In the genomic region with DNA sequence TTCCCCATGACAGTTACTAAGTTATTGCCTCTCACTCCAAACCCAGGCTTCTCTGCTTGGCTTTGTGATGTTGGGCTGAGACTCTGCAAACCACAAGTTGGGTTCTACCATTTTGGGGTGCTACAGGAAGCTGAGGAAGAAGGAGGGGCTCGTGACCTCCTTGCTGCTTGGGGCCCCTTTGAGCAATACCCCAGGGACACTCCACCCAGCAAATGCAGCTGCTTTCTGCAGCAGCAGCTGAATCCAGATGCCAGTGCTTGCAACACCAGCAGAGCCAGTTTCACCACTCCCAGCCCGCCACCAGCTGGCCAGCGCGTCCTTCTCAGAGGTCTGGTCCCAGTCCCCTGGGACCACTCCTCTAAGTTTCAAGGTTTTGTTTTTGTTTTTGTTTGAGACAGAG, we compare ENCODE assay signal across 12 cellular contexts. TPM values are rescaled to one million over a fixed set of nuclear protein-coding genes. Genes with fewer than 3 reads are reported as not detected.
A peak's percentile ranks its signal among the peaks of the same experiment; 100 is the strongest.
DNase-seq lines count a peak whose midpoint lies in the region; ATAC-seq, FAIRE-seq and TF ChIP-seq lines count a peak whose summit lies in the region.
"Had no signal": no experiment of that assay in that cellular context is flagged by ENCODE, and none has a peak within 500 bp of the region (broad histone marks: within the 10 kb centered on the region; RNA-seq: fewer than 3 reads in every experiment).

No MANE protein-coding gene starts in this region.

- peak; percentile 51 for ATAC-seq in GM21515 (IDR thresholded peaks at IDR 0.05; ENCODE audit: unreplicated experiment)
- peak in 2 of 4 donors; percentile 43 to 45 for ATAC-seq in heart left ventricle

- WGBS in heart left ventricle, 4 donors: 56 to 76% (median 68%) methylated on average over 4 of the region's 4 CpGs
- WGBS in small intestine, 3 donors: 66 to 89% (median 83%) methylated on average over 4 of the region's 4 CpGs

- intact Hi-C loops in heart left ventricle (cut with DNase I): loop anchor here in 3 of 10 donors (2.0 to 10.0 kb wide), 3 partner anchors 86 to 326 kb away; partner anchors contain the start of gene TM9SF2 (in 1 of the 3)
- intact Hi-C loops in ascending aorta (cut with DNase I): no loop called here

- FAIRE-seq in small intestine (lab: Jason Lieb, UNC): no peak

- CTCF ChIA-PET in GM10248 (lab: Yijun Ruan, JAX): interaction anchor here (0.8 to 13.2 kb wide), 3 partner anchors 25 to 258 kb away, joined by 3 to 290 read pairs (median 5); no protein-coding TSS in a partner anchor

- peaks cover 0 to 15% (median 4%) of the 10 kb centered on the region in 12 donors for H3K9me3 ChIP-seq in heart left ventricle
- no peaks in the 10 kb centered on the region for H3K9me3 ChIP-seq in small intestine (ENCODE audit: control insufficient read depth, low read depth)
- H3K9me3 ChIP-seq in ascending aorta: no peaks in the 10 kb centered on the region

- no peak for TF ChIP-seq POLR2A in heart left ventricle (IDR thresholded peaks at IDR 0.05)

- DNase-seq in GM10248 (ENCODE audit: extremely low spot score) (peak; percentile 12), NOMO-1 (lab: John Stamatoyannopoulos, UW; ENCODE audit: unreplicated experiment in 2 of 2) (peak; percentile 58 to 68), heart left ventricle (peak in 3 of 5 donors; percentile 43 to 71 (median 60)), small intestine (no peak), ascending aorta (ENCODE audit: low spot score in 2 of 2) (no peak), OCI-M2 (lab: John Stamatoyannopoulos, UW; ENCODE audit: unreplicated experiment) (no peak), NCI-H446 treated with DMSO at 0.1 percent for 48 hours (lab: John Stamatoyannopoulos, UW) (no peak)
- DNase-seq: DMS 273 treated with DMSO at 0.1 percent for 48 hours, hypothalamus, NCI-H1105 had no signal

- H3K4me3 ChIP-seq in heart left ventricle: no peak overlapping the region
- no peak overlapping the region for H3K4me3 ChIP-seq in small intestine (ENCODE audit: low read depth in 1 of 2, low read length in 2 of 2)
- H3K4me3 ChIP-seq in ascending aorta: no peak overlapping the region

- H3K27me3 ChIP-seq in heart left ventricle: peaks cover 0 to 25% (median 5%) of the 10 kb centered on the region in 9 donors
- H3K27me3 ChIP-seq in small intestine (ENCODE audit: control insufficient read depth in 2 of 2, insufficient read depth in 2 of 2, low read length in 2 of 2): no peaks in the 10 kb centered on the region
- no peaks in the 10 kb centered on the region for H3K27me3 ChIP-seq in ascending aorta

- TF ChIP-seq CTCF in GM10248 (IDR thresholded peaks at IDR 0.05; ENCODE audit: control extremely low read depth, extremely low read depth, low read depth, missing control alignments): no peak
- TF ChIP-seq CTCF in heart left ventricle (IDR thresholded peaks at IDR 0.05): no peak
- TF ChIP-seq CTCF in ascending aorta (IDR thresholded peaks at IDR 0.05): no peak

- POLR2A ChIA-PET in GM10248 (lab: Yijun Ruan, JAX): no interaction called here

- peaks cover 0 to 21% (median 0%) of the 10 kb centered on the region in 12 donors for H3K4me1 ChIP-seq in heart left ventricle
- no peaks in the 10 kb centered on the region for H3K4me1 ChIP-seq in small intestine (ENCODE audit: control insufficient read depth in 2 of 2, insufficient read depth in 1 of 2, low read depth in 1 of 2, low read length in 1 of 2)
- H3K4me1 ChIP-seq in ascending aorta: no peaks in the 10 kb centered on the region

- H3K27ac ChIP-seq in heart left ventricle (no peak overlapping the region), small intestine (ENCODE audit: low read depth in 1 of 2, low read length in 1 of 2) (no peak overlapping the region), ascending aorta (no peak overlapping the region)
- H3K27ac ChIP-seq: RWPE1 had no signal

- H3K36me3 ChIP-seq in heart left ventricle (no peaks in the 10 kb centered on the region), small intestine (ENCODE audit: control insufficient read depth in 2 of 2, insufficient read depth in 2 of 2, low read length in 2 of 2) (no peaks in the 10 kb centered on the region), ascending aorta (no peaks in the 10 kb centered on the region)

RNA-seq across cellular contexts. Expression of gene UBAC2, which starts 22.0 kb away (rescaled TPM):
- total RNA-seq in heart left ventricle (10 to 100 TPM; 32.6 to 55.5 (median 48.5) TPM), ascending aorta (67.8 TPM)
- polyA plus RNA-seq in heart left ventricle (10 to 100 TPM; 38.8 to 66.9 TPM), small intestine (10 to 100 TPM; 56.2 to 83.1 (median 68.9) TPM)

Comparison
In these comparisons a context has a peak if more than half of its experiments do, and no peak if none do; other contexts are left out.
1. DNase-seq: peak in GM10248 (single experiment), NOMO-1 (2 of 2) and heart left ventricle (3 of 5); none in small intestine (single experiment), ascending aorta (0 of 2), OCI-M2 (single experiment) and NCI-H446 treated with DMSO at 0.1 percent for 48 hours (single experiment).